Comparison of ENCODE assay signal across 1 cellular context in genomic region chr14:102926104-102926503, GRCh38.
TF ChIP-seq lines count a peak whose summit lies in the region.

No MANE protein-coding gene starts in this region.

TF ChIP-seq in WTC11, 78 proteins besides CTCF, POLR2A, EP300 and RAD21 (continued from another document):
- no peak for TF ChIP-seq MAX (CRISPR knock-in tag; IDR thresholded peaks at IDR 0.05)
TF ChIP-seq in WTC11: peak in this region for 1.
